1 cellular context compared by ENCODE assay signal in genomic region chr4:85228264-85228663, GRCh38.
TF ChIP-seq lines count a peak whose summit lies in the region.

No MANE protein-coding gene starts in this region.

TF ChIP-seq in GM12878, 131 proteins besides CTCF, POLR2A, EP300 and RAD21 (continued from another document):
- TF ChIP-seq RELB (IDR thresholded peaks at IDR 0.05; ENCODE audit: low read depth): no peak
- TF ChIP-seq MYC (IDR thresholded peaks at IDR 0.05; ENCODE audit: insufficient read depth, insufficient read length, insufficient replicate concordance, low read length, severe bottlenecking): no peak
- TF ChIP-seq CREM (IDR thresholded peaks at IDR 0.05; ENCODE audit: low read depth): no peak
- TF ChIP-seq E4F1 (IDR thresholded peaks at IDR 0.05; ENCODE audit: borderline replicate concordance, partially characterized antibody): no peak
TF ChIP-seq in GM12878: peak in this region for 0.
